Comparison of ENCODE assay signal across 8 cellular contexts in genomic region chr7:99437946-99438572, GRCh38. TPM values are rescaled to one million over a fixed set of nuclear protein-coding genes. Genes with fewer than 3 reads are reported as not detected.
DNase-seq lines count a peak whose midpoint lies in the region; ATAC-seq and TF ChIP-seq lines count a peak whose summit lies in the region.

No MANE protein-coding gene starts in this region.

- H3K4me3 ChIP-seq in GM06990 (replicated peaks; ENCODE audit: low read depth, low read length), result peak overlapping the region; percentile 96
- H3K4me3 ChIP-seq in HUES48 (ENCODE audit: low read depth, low read length), result peak overlapping the region; percentile 95
- H3K4me3 ChIP-seq in aorta (ENCODE audit: low read length in 2 of 2), result peak overlapping the region; percentile 62 to 70

- DNase-seq in GM06990 (ENCODE audit: extremely low read depth, insufficient read length), result no peak
- no peak for DNase-seq in MCF 10A (ENCODE audit: unreplicated experiment)
- no peak for DNase-seq in memory B cell (ENCODE audit: low spot score in 2 of 2)
- DNase-seq in aorta, result no peak
- DNase-seq in GM10266 (ENCODE audit: extremely low spot score), result no peak
- DNase-seq in activated CD4-positive, alpha-beta T cell treated with anti-CD3 and anti-CD28 coated beads, Interleukin-2, amount 50 U/mL, for 4 hours, result no peak
- no peak for DNase-seq in iPS-NIHi11 (ENCODE audit: low spot score)

- H3K36me3 Mint-ChIP-seq in MCF 10A (ENCODE audit: insufficient read depth, unreplicated experiment) (peaks cover 46% of the 10 kb centered on the region), memory B cell (peaks cover 7% of the 10 kb centered on the region)

- no TSS peak for BruUV-seq in MCF 10A (replicated peaks; lab: Mats Ljungman, UMichigan)

- ATAC-seq in memory B cell (ENCODE audit: low read depth), result peak; percentile 15
- ATAC-seq in aorta (ENCODE audit: low FRiP score), result peak; percentile 15

- H3K27me3 ChIP-seq in GM06990 (replicated peaks; ENCODE audit: control insufficient read depth, insufficient read depth, low read length), result no peaks in the 10 kb centered on the region
- H3K27me3 ChIP-seq in HUES48 (ENCODE audit: control insufficient read depth, insufficient read depth, low read length), result no peaks in the 10 kb centered on the region
- H3K27me3 ChIP-seq in aorta (ENCODE audit: control insufficient read depth in 1 of 2, insufficient read depth in 2 of 2, low read length in 1 of 2), result no peaks in the 10 kb centered on the region

- H3K9me3 ChIP-seq in HUES48 (ENCODE audit: control insufficient read depth, insufficient read depth, low read length) (no peaks in the 10 kb centered on the region), aorta (ENCODE audit: control insufficient read depth, low read length) (no peaks in the 10 kb centered on the region)

- POLR2A ChIA-PET in MCF 10A (lab: Yijun Ruan, JAX), result interaction anchor here (0.7 to 3.2 kb wide), 15 partner anchors 11 to 650 kb away, joined by 3 to 33 read pairs (median 6); partner anchors contain the start of genes ARPC1A, ATP5MF, BUD31 and PDAP1

- no peaks in the 10 kb centered on the region for H3K27me3 Mint-ChIP-seq in MCF 10A (ENCODE audit: insufficient read depth, unreplicated experiment)
- no peaks in the 10 kb centered on the region for H3K27me3 Mint-ChIP-seq in memory B cell

- H3K9me3 Mint-ChIP-seq in MCF 10A (ENCODE audit: unreplicated experiment), result no peaks in the 10 kb centered on the region
- H3K9me3 Mint-ChIP-seq in memory B cell, result no peaks in the 10 kb centered on the region

- WGBS in aorta, 2 donors, result 16 to 17% methylated on average over 20 of the region's 20 CpGs

- H3K4me1 Mint-ChIP-seq in MCF 10A (ENCODE audit: insufficient read depth, unreplicated experiment) (peaks cover 5% of the 10 kb centered on the region), memory B cell (peaks cover 21% of the 10 kb centered on the region)

- CTCF ChIA-PET in MCF 10A (lab: Yijun Ruan, JAX), result interaction anchor here (0.8 to 1.3 kb wide), 2 partner anchors 22 to 400 kb away, joined by 3 read pairs; no protein-coding TSS in a partner anchor

- peak overlapping the region; percentile 94 for H3K4me3 Mint-ChIP-seq in MCF 10A (ENCODE audit: unreplicated experiment)
- peak overlapping the region; percentile 96 for H3K4me3 Mint-ChIP-seq in memory B cell

- intact Hi-C loops in MCF 10A (cut with micrococcal nuclease) (no loop called here), aorta (cut with DNase I) (no loop called here)

- peak overlapping the region; percentile 96 for H3K27ac ChIP-seq in HUES48 (ENCODE audit: low read depth, low read length)
- peak overlapping the region in 1 of 2 donors; percentile 56 for H3K27ac ChIP-seq in aorta (ENCODE audit: low read depth in 1 of 2, low read length in 2 of 2)

- peak overlapping the region; percentile 97 for H3K27ac Mint-ChIP-seq in MCF 10A (ENCODE audit: low read depth, unreplicated experiment)
- peak overlapping the region; percentile 80 for H3K27ac Mint-ChIP-seq in memory B cell

- H3K36me3 ChIP-seq in GM06990 (ENCODE audit: control insufficient read depth, insufficient read depth, low read length) (peaks cover 12% of the 10 kb centered on the region), HUES48 (ENCODE audit: control insufficient read depth, insufficient read depth, low read length) (peaks cover 46% of the 10 kb centered on the region), aorta (ENCODE audit: control insufficient read depth in 1 of 2, insufficient read depth in 2 of 2, low read length in 1 of 2) (no peaks in the 10 kb centered on the region)

- no peak for TF ChIP-seq CTCF in GM06990 (IDR thresholded peaks at IDR 0.05; ENCODE audit: insufficient read depth, low read length, poor library complexity, severe bottlenecking)
- TF ChIP-seq CTCF in MCF 10A (IDR thresholded peaks at IDR 0.05; ENCODE audit: unreplicated experiment), result no peak
- no peak for TF ChIP-seq CTCF in GM10266 (IDR thresholded peaks at IDR 0.05; ENCODE audit: control insufficient read depth, insufficient read depth, low read depth, missing control alignments)

- H3K9ac ChIP-seq in HUES48 (ENCODE audit: low read depth, low read length), result peak overlapping the region; percentile 80

- peaks cover 14% of the 10 kb centered on the region for H3K4me1 ChIP-seq in HUES48 (ENCODE audit: control insufficient read depth, insufficient read depth, low read length)
- H3K4me1 ChIP-seq in aorta (ENCODE audit: control insufficient read depth in 1 of 2, insufficient read depth in 2 of 2, low read length in 2 of 2), result no peaks in the 10 kb centered on the region

RNA-seq across cellular contexts. Expression of gene PTCD1, which starts 0.5 kb away (rescaled TPM):
- 4.9 and 8.6 TPM in 2 replicates for total RNA-seq in MCF 10A (2022)
- total RNA-seq in aorta, result 1 to 10 TPM; 5.4 to 6.0 TPM
- 1 to 10 TPM in 1 of 2 donors, under 1 TPM in 1; 0.63 to 5.5 TPM for polyA plus RNA-seq in aorta

RNA-seq across cellular contexts. Expression of gene CPSF4, which starts 0.7 kb away (rescaled TPM):
- total RNA-seq in MCF 10A (2022) (49.5 and 62.6 TPM in 2 replicates), aorta (10 to 100 TPM; 30.4 to 33.6 TPM)
- polyA plus RNA-seq in aorta, result 10 to 100 TPM; 24.2 to 48.9 TPM

RNA-seq across cellular contexts. Expression of gene ATP5MF, which starts 27.9 kb away (rescaled TPM):
- total RNA-seq in MCF 10A (2022) (417 and 442 TPM in 2 replicates), aorta (100 to 1,000 TPM; 118 to 128 TPM)
- 100 to 1,000 TPM; 457 to 973 TPM for polyA plus RNA-seq in aorta

RNA-seq across cellular contexts. Expression of gene BUD31, which starts 29.3 kb away (rescaled TPM):
- total RNA-seq in MCF 10A (2022) (224 and 262 TPM in 2 replicates), aorta (10 to 100 TPM; 53.5 to 57.0 TPM)
- polyA plus RNA-seq in aorta, result 100 to 1,000 TPM in 1 of 2 donors, 10 to 100 TPM in 1; 89.1 to 135 TPM

RNA-seq across cellular contexts. Expression of gene PDAP1, which starts 29.7 kb away (rescaled TPM):
- total RNA-seq in MCF 10A (2022), result 155 and 200 TPM in 2 replicates
- 10 to 100 TPM; 74.8 to 94.9 TPM for total RNA-seq in aorta
- 100 to 1,000 TPM; 174 to 223 TPM for polyA plus RNA-seq in aorta
